Comparison of ENCODE assay signal across 12 cellular contexts in genomic region chr4:129532573-129532972, GRCh38.
DNase-seq lines count a peak whose midpoint lies in the region; ATAC-seq lines count a peak whose summit lies in the region.
"Had no signal": no experiment of that assay in that cellular context is flagged by ENCODE, and none has a peak within 500 bp of the region (broad histone marks: within the 10 kb centered on the region; RNA-seq: fewer than 3 reads in every experiment).

No MANE protein-coding gene starts in this region.

- peaks cover 0 to 3% (median 0%) of the 10 kb centered on the region in 9 donors for H3K9me3 Mint-ChIP-seq in naive thymus-derived CD8-positive, alpha-beta T cell
- peaks cover 0 to 4% of the 10 kb centered on the region in 2 donors for H3K9me3 Mint-ChIP-seq in effector memory CD8-positive, alpha-beta T cell
- no peaks in the 10 kb centered on the region for H3K9me3 Mint-ChIP-seq in activated CD8-positive, alpha-beta memory T cell treated with anti-CD3 and anti-CD28 coated beads, Interleukin-2, amount 10 ng/mL, durations not matched to agents 7 days and 5 days (ENCODE audit: low read depth)

- H3K27ac Mint-ChIP-seq in naive thymus-derived CD8-positive, alpha-beta T cell: no peak overlapping the region
- H3K27ac Mint-ChIP-seq in effector memory CD8-positive, alpha-beta T cell: no peak overlapping the region
- H3K27ac Mint-ChIP-seq in activated CD8-positive, alpha-beta memory T cell treated with anti-CD3 and anti-CD28 coated beads, Interleukin-2, amount 10 ng/mL, durations not matched to agents 7 days and 5 days: no peak overlapping the region
- H3K27ac Mint-ChIP-seq: progenitor cell of endocrine pancreas had no signal

- CTCF ChIA-PET in activated CD8-positive, alpha-beta memory T cell treated with anti-CD3 and anti-CD28 coated beads, Interleukin-2, amount 10 ng/mL, durations not matched to agents 7 days and 5 days (lab: Charles Lee): no interaction called here

- H3K36me3 Mint-ChIP-seq in naive thymus-derived CD8-positive, alpha-beta T cell: no peaks in the 10 kb centered on the region
- no peaks in the 10 kb centered on the region for H3K36me3 Mint-ChIP-seq in effector memory CD8-positive, alpha-beta T cell (ENCODE audit: insufficient read depth)
- H3K36me3 Mint-ChIP-seq in activated CD8-positive, alpha-beta memory T cell treated with anti-CD3 and anti-CD28 coated beads, Interleukin-2, amount 10 ng/mL, durations not matched to agents 7 days and 5 days: no peaks in the 10 kb centered on the region

- peak; percentile 82 for DNase-seq in NOMO-1 treated with dmso at 0.1 percent for 144 hours (lab: John Stamatoyannopoulos, UW; ENCODE audit: unreplicated experiment)
- DNase-seq in naive thymus-derived CD8-positive, alpha-beta T cell: no peak
- no peak for DNase-seq in GM19240 (ENCODE audit: insufficient read length, low spot score)
- no peak for DNase-seq in effector memory CD8-positive, alpha-beta T cell
- DNase-seq in activated CD8-positive, alpha-beta memory T cell treated with anti-CD3 and anti-CD28 coated beads, Interleukin-2, amount 10 ng/mL, durations not matched to agents 7 days and 5 days: no peak
- DNase-seq: C1 segment of cervical spinal cord, glutamatergic neuron, NCI-H1105 treated with DMSO at 0.1 percent for 48 hours had no signal

- ATAC-seq in GM18498 (IDR thresholded peaks at IDR 0.05; ENCODE audit: unreplicated experiment) (peak; percentile 98), GM19468 (IDR thresholded peaks at IDR 0.05; ENCODE audit: extremely low read depth, unreplicated experiment) (peak; percentile 76), HG03159 (IDR thresholded peaks at IDR 0.05; ENCODE audit: unreplicated experiment) (peak; percentile 96)
- ATAC-seq in naive thymus-derived CD8-positive, alpha-beta T cell: no peak
- ATAC-seq in effector memory CD8-positive, alpha-beta T cell (replicated peaks): no peak
- ATAC-seq in activated CD8-positive, alpha-beta memory T cell treated with anti-CD3 and anti-CD28 coated beads, Interleukin-2, amount 10 ng/mL, durations not matched to agents 7 days and 5 days: no peak

- POLR2A ChIA-PET in naive thymus-derived CD8-positive, alpha-beta T cell (lab: Charles Lee): no interaction called here

- no peaks in the 10 kb centered on the region for H3K27me3 Mint-ChIP-seq in naive thymus-derived CD8-positive, alpha-beta T cell
- H3K27me3 Mint-ChIP-seq in effector memory CD8-positive, alpha-beta T cell: no peaks in the 10 kb centered on the region
- no peaks in the 10 kb centered on the region for H3K27me3 Mint-ChIP-seq in activated CD8-positive, alpha-beta memory T cell treated with anti-CD3 and anti-CD28 coated beads, Interleukin-2, amount 10 ng/mL, durations not matched to agents 7 days and 5 days
- H3K27me3 Mint-ChIP-seq: progenitor cell of endocrine pancreas had no signal

- no peak overlapping the region for H3K4me3 Mint-ChIP-seq in naive thymus-derived CD8-positive, alpha-beta T cell
- no peak overlapping the region for H3K4me3 Mint-ChIP-seq in effector memory CD8-positive, alpha-beta T cell
- H3K4me3 Mint-ChIP-seq in activated CD8-positive, alpha-beta memory T cell treated with anti-CD3 and anti-CD28 coated beads, Interleukin-2, amount 10 ng/mL, durations not matched to agents 7 days and 5 days: no peak overlapping the region

- peaks cover 0 to 5% (median 0%) of the 10 kb centered on the region in 4 donors for H3K4me1 Mint-ChIP-seq in naive thymus-derived CD8-positive, alpha-beta T cell
- no peaks in the 10 kb centered on the region for H3K4me1 Mint-ChIP-seq in effector memory CD8-positive, alpha-beta T cell (ENCODE audit: low read depth in 2 of 2)
- H3K4me1 Mint-ChIP-seq in activated CD8-positive, alpha-beta memory T cell treated with anti-CD3 and anti-CD28 coated beads, Interleukin-2, amount 10 ng/mL, durations not matched to agents 7 days and 5 days: peaks cover 7% of the 10 kb centered on the region

Comparison
In these comparisons a context has a peak if more than half of its experiments do, and no peak if none do; other contexts are left out.
1. ATAC-seq: peak in GM18498 (single experiment), GM19468 (single experiment) and HG03159 (single experiment); none in naive thymus-derived CD8-positive, alpha-beta T cell (0 of 2), effector memory CD8-positive, alpha-beta T cell (single experiment) and activated CD8-positive, alpha-beta memory T cell treated with anti-CD3 and anti-CD28 coated beads, Interleukin-2, amount 10 ng/mL, durations not matched to agents 7 days and 5 days (single experiment).